8 cellular contexts compared by ENCODE assay signal in the genomic region with DNA sequence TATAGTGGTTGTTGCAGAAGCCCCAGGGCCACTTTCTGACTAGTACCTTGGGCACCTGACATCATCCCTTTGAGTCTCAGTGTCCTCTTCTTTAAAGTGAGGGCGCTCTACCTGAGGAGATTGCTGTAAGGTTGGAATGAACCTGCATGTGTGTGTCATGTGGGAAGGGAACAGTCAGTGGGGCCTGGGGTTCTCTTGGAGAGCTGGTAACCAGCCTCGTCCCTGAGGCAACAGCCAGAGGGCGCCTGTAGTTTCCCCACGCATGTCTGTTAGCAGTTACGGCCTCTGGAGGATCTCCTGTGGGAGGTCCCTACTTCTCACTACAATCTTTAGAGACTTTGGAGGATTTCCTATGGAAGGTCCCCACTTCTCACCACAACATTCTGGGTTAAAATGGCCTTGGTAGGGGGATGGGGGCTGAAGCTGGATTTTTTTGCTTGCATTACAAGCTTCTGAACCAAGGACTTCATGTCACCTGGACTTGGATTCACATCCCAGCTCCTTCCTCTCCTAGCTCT.
DNase-seq lines count a peak whose midpoint lies in the region; ATAC-seq lines count a peak whose summit lies in the region.
"Not testable (repeated sequence)": the region's sequence is repeated elsewhere in the genome, so short reads cannot be mapped to it uniquely, and the experiment has no call there.

No MANE protein-coding gene starts in this region.

- peak overlapping the region; percentile 98 for H2AFZ ChIP-seq in ACC112 (ENCODE audit: low read length, unreplicated experiment)

- H3K4me1 ChIP-seq in ACC112 (ENCODE audit: control insufficient read depth, insufficient read depth, low read length, unreplicated experiment): peaks cover 12% of the 10 kb centered on the region
- not testable (repeated sequence) for H3K4me1 ChIP-seq in iPS-15b (ENCODE audit: control insufficient read depth, insufficient read depth, low read length)

- H3K4me3 ChIP-seq in ACC112 (ENCODE audit: low read depth, low read length): peak overlapping the region; percentile 93
- H3K4me3 ChIP-seq in iPS-15b (ENCODE audit: low read depth, low read length): peak overlapping the region; percentile 93

- H3K79me2 ChIP-seq in ACC112 (ENCODE audit: control insufficient read depth, insufficient read depth, low read length, unreplicated experiment): peaks cover 24% of the 10 kb centered on the region

- not testable (repeated sequence) for H3K27me3 ChIP-seq in ACC112 (ENCODE audit: insufficient read depth, low read length); iPS-15b (ENCODE audit: control insufficient read depth, insufficient read depth, low read length)

- H3K9me3 ChIP-seq in iPS-15b (ENCODE audit: control insufficient read depth, insufficient read depth, low read length): not testable (repeated sequence)

- peak overlapping the region; percentile 23; the same call in 1 of the 2 replicates for H3K27ac ChIP-seq in ACC112 (ENCODE audit: low read depth, low read length)

- DNase-seq in NCI-H2227 (lab: John Stamatoyannopoulos, UW; ENCODE audit: unreplicated experiment): peak; percentile 27
- peak; percentile 19 for DNase-seq in central memory CD4-positive, alpha-beta T cell
- DNase-seq in pons (ENCODE audit: low spot score): peak; percentile 52

- ATAC-seq in GM18498 (IDR thresholded peaks at IDR 0.05; ENCODE audit: unreplicated experiment): peak; percentile 29
- ATAC-seq in HG03025 (IDR thresholded peaks at IDR 0.05; ENCODE audit: low FRiP score, unreplicated experiment): peak; percentile 20
- peak; percentile 32 to 36 for ATAC-seq in activated CD4-positive, CD25-positive, alpha-beta regulatory T cell treated with anti-CD3 and anti-CD28 coated beads, Interleukin-2, amount 50 U/mL, for 24 hours

- H3K9ac ChIP-seq in iPS-15b (ENCODE audit: low read depth, low read length): peak overlapping the region; percentile 73

- not testable (repeated sequence) for H3K36me3 ChIP-seq in ACC112 (ENCODE audit: insufficient read depth, low read length); iPS-15b (ENCODE audit: control insufficient read depth, insufficient read depth, low read length)

Comparison
In these comparisons a context has a peak if more than half of its experiments do, and no peak if none do; other contexts are left out.
1. Peak in every context shown above with its lines: DNase-seq, ATAC-seq, H3K4me3 ChIP-seq and H3K27ac ChIP-seq.